In genomic region chr11:17439316-17439782, GRCh38 we compare ENCODE assay signal across 11 cellular contexts. TPM values are rescaled to one million over a fixed set of nuclear protein-coding genes. Genes with fewer than 3 reads are reported as not detected.
DNase-seq lines count a peak whose midpoint lies in the region; ATAC-seq, FAIRE-seq and TF ChIP-seq lines count a peak whose summit lies in the region.
"Had no signal": no experiment of that assay in that cellular context is flagged by ENCODE, and none has a peak within 500 bp of the region (broad histone marks: within the 10 kb centered on the region; RNA-seq: fewer than 3 reads in every experiment).

No MANE protein-coding gene starts in this region.

- H3K4me1 ChIP-seq in HepG2 (ENCODE audit: insufficient read depth, low read length) = peaks cover 12% of the 10 kb centered on the region
- H3K4me1 ChIP-seq in colonic mucosa = no peaks in the 10 kb centered on the region

- H3K9me3 ChIP-seq in HepG2 (ENCODE audit: low read length) = no peaks in the 10 kb centered on the region
- no peaks in the 10 kb centered on the region for H3K9me3 ChIP-seq in colonic mucosa

- peaks cover 79% of the 10 kb centered on the region for H3K27me3 Mint-ChIP-seq in Calu3 (ENCODE audit: unreplicated experiment)

- H4K20me1 ChIP-seq in HepG2 (ENCODE audit: insufficient read depth, low read length) = peaks cover 3% of the 10 kb centered on the region; the same call in 1 of the 2 replicates

- H3K27ac Mint-ChIP-seq in Calu3 (ENCODE audit: unreplicated experiment) = no peak overlapping the region

- no peak overlapping the region for H2AFZ ChIP-seq in HepG2 (ENCODE audit: low read length)

- H3K27me3 ChIP-seq in HepG2 (ENCODE audit: control insufficient read depth in 1 of 2, insufficient read depth in 2 of 2, low read length in 2 of 2) (peaks cover 3 to 37% of the 10 kb centered on the region in 2 experiments), colonic mucosa (no peaks in the 10 kb centered on the region)

- no peaks in the 10 kb centered on the region for H3K79me2 ChIP-seq in HepG2 (ENCODE audit: insufficient read depth, low read length)

- peaks cover 2% of the 10 kb centered on the region for H3K9me3 Mint-ChIP-seq in Calu3 (ENCODE audit: low read depth, unreplicated experiment)

- no peak overlapping the region for H3K27ac ChIP-seq in HepG2 (ENCODE audit: extremely low read length, insufficient read depth, low read length)
- H3K27ac ChIP-seq in colonic mucosa = no peak overlapping the region
- H3K27ac ChIP-seq: C4-2B had no signal

- H3K4me3 ChIP-seq in HepG2 (replicated peaks in 1 of 3; ENCODE audit: insufficient read depth in 1 of 3, low read depth in 2 of 3, low read length in 3 of 3) (no peak overlapping the region), colonic mucosa (no peak overlapping the region)

- H3K9ac ChIP-seq in HepG2 (ENCODE audit: insufficient read depth, low read depth, low read length) (no peak overlapping the region), colonic mucosa (ENCODE audit: low read depth in 2 of 2, low read length in 2 of 2) (no peak overlapping the region)

- CTCF ChIA-PET in Calu3 (lab: Charles Lee) (no interaction called here), HepG2 (lab: Yijun Ruan, JAX; ENCODE audit: low intra/inter-chr PET ratio, low total read pairs) (no interaction called here)

- peaks cover 11% of the 10 kb centered on the region for H3K4me1 Mint-ChIP-seq in Calu3 (ENCODE audit: low read depth, unreplicated experiment)

- TF ChIP-seq EP300 in HepG2 (IDR thresholded peaks at IDR 0.05; ENCODE audit: low read depth in 2 of 2, low read length in 2 of 2) (peak in 1 of 2 experiments; percentile 54; a peak in 2 of 4 replicates), HepG2 (CRISPR knock-in tag; IDR thresholded peaks at IDR 0.05; ENCODE audit: borderline replicate concordance) (no peak)

- no peaks in the 10 kb centered on the region for H3K36me3 ChIP-seq in HepG2 (replicated peaks in 1 of 2; ENCODE audit: control insufficient read depth in 1 of 2, insufficient read depth in 2 of 2, low read length in 2 of 2)
- H3K36me3 ChIP-seq in colonic mucosa = no peaks in the 10 kb centered on the region

- TF ChIP-seq RAD21 in HepG2 (CRISPR knock-in tag; IDR thresholded peaks at IDR 0.05) = no peak

- TF ChIP-seq POLR2A in HepG2 (IDR thresholded peaks at IDR 0.05; ENCODE audit: insufficient read depth in 1 of 2, low read depth in 2 of 2, low read length in 2 of 2) = no peak

- TF ChIP-seq CTCF in Calu3 (IDR thresholded peaks at IDR 0.05; ENCODE audit: unreplicated experiment) = no peak
- TF ChIP-seq CTCF in HepG2 (CRISPR knock-in tag; IDR thresholded peaks at IDR 0.05) = no peak
- TF ChIP-seq CTCF in colonic mucosa (IDR thresholded peaks at IDR 0.05) = no peak

- peak; percentile 94 for ATAC-seq in HepG2
- no peak for ATAC-seq in HG02852 (IDR thresholded peaks at IDR 0.05; ENCODE audit: unreplicated experiment)

- intact Hi-C loops in Calu3 (cut with micrococcal nuclease; ENCODE audit: unreplicated experiment) = no loop called here
- intact Hi-C loops in HepG2 (cut with micrococcal nuclease; ENCODE audit: unreplicated experiment) = no loop called here
- intact Hi-C loops in colonic mucosa (cut with DNase I) = no loop called here

- peak; percentile 71 for FAIRE-seq in HepG2 (lab: Jason Lieb, UNC)

- H3K4me3 Mint-ChIP-seq in Calu3 (ENCODE audit: low read depth, unreplicated experiment) = no peak overlapping the region

- POLR2A ChIA-PET in HepG2 (lab: Yijun Ruan, JAX) = no interaction called here

- in situ Hi-C loops in HepG2 (cut with HindIII; ENCODE audit: extremely low pct_ligation_motif_present, low pct_unique_long_range_greater_than_20kb) = no loop called here

- H3K36me3 Mint-ChIP-seq in Calu3 (ENCODE audit: insufficient read depth, unreplicated experiment) = no peaks in the 10 kb centered on the region

- no peak overlapping the region for H3K4me2 ChIP-seq in HepG2 (ENCODE audit: low read depth, low read length)

- DNase-seq in Calu3 = peak; percentile 12
- DNase-seq in NCI-H1105 treated with DMSO at 0.1 percent for 48 hours (lab: John Stamatoyannopoulos, UW) = peak; percentile 89
- DNase-seq in NCI-H774 (lab: John Stamatoyannopoulos, UW) = peak; percentile 86
- DNase-seq in HepG2 (ENCODE audit: low spot score) = peak; percentile 86
- DNase-seq in colonic mucosa = no peak
- no peak for DNase-seq in anterior cingulate cortex (lab: John Stamatoyannopoulos, UW)
- DNase-seq in D341Med (ENCODE audit: low spot score) = no peak
- DNase-seq: stimulated activated CD4-positive, alpha-beta T cell treated with anti-CD3 and anti-CD28 coated beads, Interleukin-15, amount 100 ng/mL, for 24 hours had no signal

- 0% methylated on average over 6 of the region's 9 CpGs for WGBS in HepG2 (ENCODE audit: low lambda C conversion rate)

- BruUV-seq in Calu3 (replicated peaks; lab: Mats Ljungman, UMichigan) = no TSS peak
- no TSS peak for BruUV-seq in HepG2 (replicated peaks; lab: Mats Ljungman, UMichigan)

TF ChIP-seq in HepG2, 621 proteins besides CTCF, POLR2A, EP300 and RAD21 (continues in another document):
- TF ChIP-seq TOPORS (CRISPR knock-in tag; IDR thresholded peaks at IDR 0.05) (no peak), LCORL (IDR thresholded peaks at IDR 0.05) (no peak), LCORL (CRISPR knock-in tag; IDR thresholded peaks at IDR 0.05) (0 out of 2 replicates have a peak, but pooled peaks have one; percentile 20), ELF3 (CRISPR knock-in tag; IDR thresholded peaks at IDR 0.05) (peak; percentile 61; the same call in 1 of the 2 replicates), HIVEP1 (CRISPR knock-in tag; IDR thresholded peaks at IDR 0.05) (no peak), ZNF816 (CRISPR knock-in tag; IDR thresholded peaks at IDR 0.05; ENCODE audit: borderline replicate concordance) (peak; percentile 69; the same call in 1 of the 2 replicates), FOXO1 (CRISPR knock-in tag; IDR thresholded peaks at IDR 0.05) (no peak; the same call in 1 of the 2 replicates), FOXK1 (CRISPR knock-in tag; IDR thresholded peaks at IDR 0.05; ENCODE audit: borderline replicate concordance, low read depth) (peak; percentile 49; the same call in 1 of the 2 replicates), MXD3 (CRISPR knock-in tag; IDR thresholded peaks at IDR 0.05) (no peak)

RNA-seq across cellular contexts. Expression of gene ABCC8, which starts 37.3 kb away (rescaled TPM):
- total RNA-seq in Calu3 (2022) (0.76 and 1.0 TPM in 2 replicates), HepG2 (2016; rRNA removed; fragmentation: Illumina TruSeq; extraction: Trizol) (not detected in 2 replicates), colonic mucosa (1 to 10 TPM; 2.1 to 4.7 TPM)
- not detected in 2 replicates for total RNA-seq in HepG2 (2016; cell fraction: cytosol; rRNA removed; fragmentation: Illumina TruSeq; extraction: Trizol; ENCODE audit: low read depth)
- total RNA-seq in HepG2 (2016; cell fraction: insoluble cytoplasmic fraction; rRNA removed; fragmentation: Illumina TruSeq; extraction: Trizol) = not detected in 2 replicates
- total RNA-seq in HepG2 (2016; cell fraction: membrane; rRNA removed; fragmentation: Illumina TruSeq; extraction: Trizol) = not detected in 2 replicates
- total RNA-seq in HepG2 (2016; cell fraction: nucleus; rRNA removed; fragmentation: Illumina TruSeq; extraction: Trizol) = not detected in 2 replicates
- polyA plus RNA-seq in HepG2 (2011; rRNA removed) = not detected in 2 replicates
- not detected in 2 replicates for polyA plus RNA-seq in HepG2 (2011; cell fraction: cytosol; rRNA removed)
- 0.03 TPM in 1 of 2 replicates, not detected in the other for polyA plus RNA-seq in HepG2 (2011; cell fraction: nucleus; rRNA removed)
- not detected in 2 replicates for polyA plus RNA-seq in HepG2 (2012)
- not detected in 2 replicates for polyA plus RNA-seq in HepG2 (2016; cell fraction: cytosol; fragmentation: Illumina TruSeq; extraction: Trizol; ENCODE audit: low read depth)
- not detected in 2 replicates for polyA plus RNA-seq in HepG2 (2016; cell fraction: insoluble cytoplasmic fraction; fragmentation: Illumina TruSeq; extraction: Trizol; ENCODE audit: low read depth)
- not detected in 2 replicates for polyA plus RNA-seq in HepG2 (2016; cell fraction: membrane; fragmentation: Illumina TruSeq; extraction: Trizol; ENCODE audit: low read depth)
- polyA plus RNA-seq in HepG2 (2016; cell fraction: nucleus; fragmentation: Illumina TruSeq; extraction: Trizol; ENCODE audit: insufficient read depth, low read depth) = not detected in 2 replicates
- polyA minus RNA-seq in HepG2 (2011; rRNA and poly(A)+ RNA removed; ENCODE audit: low replicate concordance) = 9.4 TPM in 1 of 2 replicates, not detected in the other
- not detected in 2 replicates for polyA minus RNA-seq in HepG2 (2011; cell fraction: cytosol; rRNA and poly(A)+ RNA removed)
- polyA minus RNA-seq in HepG2 (2011; cell fraction: nucleus; rRNA and poly(A)+ RNA removed) = 1.0 TPM in 1 of 2 replicates, not detected in the other
- total RNA-seq: RPMI7951 had no signal

RNA-seq across cellular contexts. Expression of gene KCNJ11, which starts 50.9 kb away (rescaled TPM):
- total RNA-seq in Calu3 (2022) (2.4 and 2.9 TPM in 2 replicates), HepG2 (2016; rRNA removed; fragmentation: Illumina TruSeq; extraction: Trizol) (0.81 and 1.6 TPM in 2 replicates), colonic mucosa (1 to 10 TPM; 1.4 to 2.9 TPM)
- total RNA-seq in HepG2 (2016; cell fraction: cytosol; rRNA removed; fragmentation: Illumina TruSeq; extraction: Trizol; ENCODE audit: low read depth) = 0.40 and 0.53 TPM in 2 replicates
- 0.82 and 1.2 TPM in 2 replicates for total RNA-seq in HepG2 (2016; cell fraction: insoluble cytoplasmic fraction; rRNA removed; fragmentation: Illumina TruSeq; extraction: Trizol)
- 0.83 and 1.3 TPM in 2 replicates for total RNA-seq in HepG2 (2016; cell fraction: membrane; rRNA removed; fragmentation: Illumina TruSeq; extraction: Trizol)
- 0.50 and 0.65 TPM in 2 replicates for total RNA-seq in HepG2 (2016; cell fraction: nucleus; rRNA removed; fragmentation: Illumina TruSeq; extraction: Trizol)
- 0.38 and 0.52 TPM in 2 replicates for polyA plus RNA-seq in HepG2 (2011; rRNA removed)
- polyA plus RNA-seq in HepG2 (2011; cell fraction: cytosol; rRNA removed) = 0.43 and 0.56 TPM in 2 replicates
- polyA plus RNA-seq in HepG2 (2011; cell fraction: nucleus; rRNA removed) = 0.82 and 0.85 TPM in 2 replicates
- polyA plus RNA-seq in HepG2 (2012) = 0.79 and 0.97 TPM in 2 replicates
- polyA plus RNA-seq in HepG2 (2016; cell fraction: cytosol; fragmentation: Illumina TruSeq; extraction: Trizol; ENCODE audit: low read depth) = 0.18 and 0.51 TPM in 2 replicates
- 0.80 and 0.87 TPM in 2 replicates for polyA plus RNA-seq in HepG2 (2016; cell fraction: insoluble cytoplasmic fraction; fragmentation: Illumina TruSeq; extraction: Trizol; ENCODE audit: low read depth)
- 0.63 and 0.69 TPM in 2 replicates for polyA plus RNA-seq in HepG2 (2016; cell fraction: membrane; fragmentation: Illumina TruSeq; extraction: Trizol; ENCODE audit: low read depth)
- polyA plus RNA-seq in HepG2 (2016; cell fraction: nucleus; fragmentation: Illumina TruSeq; extraction: Trizol; ENCODE audit: insufficient read depth, low read depth) = 1.6 and 1.8 TPM in 2 replicates
- 1.8 and 4.9 TPM in 2 replicates for polyA minus RNA-seq in HepG2 (2011; rRNA and poly(A)+ RNA removed; ENCODE audit: low replicate concordance)
- polyA minus RNA-seq in HepG2 (2011; cell fraction: cytosol; rRNA and poly(A)+ RNA removed) = 0.49 and 1.8 TPM in 2 replicates
- 0.26 and 0.75 TPM in 2 replicates for polyA minus RNA-seq in HepG2 (2011; cell fraction: nucleus; rRNA and poly(A)+ RNA removed)
- total RNA-seq: RPMI7951 had no signal

Comparison
In these comparisons a context has a peak if more than half of its experiments do, and no peak if none do; other contexts are left out.
1. DNase-seq: peak in Calu3 (single experiment), NCI-H1105 treated with DMSO at 0.1 percent for 48 hours (single experiment), NCI-H774 (single experiment) and HepG2 (single experiment); none in colonic mucosa (single experiment), anterior cingulate cortex (0 of 58) and D341Med (single experiment).